In genomic region chr2:62337403-62337802, GRCh38 we compare ENCODE assay signal across 20 cellular contexts.
"Had no signal": no experiment of that assay in that cellular context is flagged by ENCODE, and none has a peak within 500 bp of the region (broad histone marks: within the 10 kb centered on the region; RNA-seq: fewer than 3 reads in every experiment).

No MANE protein-coding gene starts in this region.

- DNase-seq: IMR-90; Kasumi-1; MM.1S; NCI-H1105 treated with DMSO at 0.1 percent for 48 hours; NCI-H1417 treated with DMSO at 0.1 percent for 48 hours; NCI-H146; NCI-H1930; NCI-H2107; NCI-H526 treated with DMSO at 0.1 percent for 48 hours; NCI-H748 treated with DMSO at 0.1 percent for 48 hours; NK-92 treated with Interleukin-12 subunit alpha and Interleukin-12 subunit beta, amount 100 ng/mL, for 24 hours; PC-3; SHP77 treated with DMSO at 0.1 percent for 48 hours; SJCRH30; T-helper 1 cell had no signal

- H3K9ac ChIP-seq: KMS-11 had no signal

- H3K4me2 ChIP-seq: KMS-11 had no signal

- H3K36me3 ChIP-seq: SJCRH30 had no signal

- H3K9me3 ChIP-seq: SJCRH30 had no signal

- H3K4me3 ChIP-seq: SJCRH30 had no signal

- H3K27me3 ChIP-seq: SJCRH30 had no signal

- ATAC-seq: HepG2, Panc1, PC-3, Right ventricle myocardium inferior, SK-N-SH treated with all-trans-retinoic acid at 6 μM for 48 hours had no signal

- H3K27ac ChIP-seq: KMS-11, SJCRH30 had no signal

- FAIRE-seq: HepG2 had no signal
